ENCODE assay signal across 1 cellular context in the genomic region with DNA sequence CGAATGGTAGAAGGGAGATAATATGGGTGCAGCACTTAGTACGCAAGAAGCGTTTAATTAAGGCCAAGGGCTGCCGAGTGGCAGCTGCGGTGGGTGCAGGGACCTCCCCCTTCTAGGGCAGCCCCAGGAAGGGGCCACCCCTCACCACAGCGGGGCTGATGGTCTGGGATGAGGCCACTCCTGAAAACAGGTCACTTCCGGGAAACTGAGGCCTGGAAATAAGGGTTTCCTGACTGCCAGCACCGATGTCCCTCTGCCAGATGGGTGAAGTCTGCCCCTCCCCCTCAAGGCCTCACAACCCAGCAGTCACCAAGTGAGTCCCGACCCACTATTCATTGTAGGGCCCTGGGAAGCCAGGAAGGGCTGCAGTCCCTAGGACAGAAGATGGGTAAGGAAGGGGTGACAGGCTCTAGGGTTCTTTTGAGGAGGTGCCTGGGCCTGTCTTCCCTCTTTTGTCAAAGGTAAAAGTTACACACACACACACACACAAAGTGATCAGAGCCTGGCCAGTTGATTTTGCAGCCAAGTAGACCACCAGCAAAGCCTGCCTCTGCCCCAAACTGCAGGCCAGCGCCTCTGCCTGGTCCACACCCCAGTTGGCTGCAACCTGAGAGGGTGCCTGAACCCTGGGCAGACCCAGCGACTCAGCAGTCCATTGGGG.
TF ChIP-seq lines count a peak whose summit lies in the region.

No MANE protein-coding gene starts in this region.

TF ChIP-seq in WTC11, 78 proteins besides CTCF, POLR2A, EP300 and RAD21 (continued from another document and continues in another):
- TF ChIP-seq, protein P1, sequence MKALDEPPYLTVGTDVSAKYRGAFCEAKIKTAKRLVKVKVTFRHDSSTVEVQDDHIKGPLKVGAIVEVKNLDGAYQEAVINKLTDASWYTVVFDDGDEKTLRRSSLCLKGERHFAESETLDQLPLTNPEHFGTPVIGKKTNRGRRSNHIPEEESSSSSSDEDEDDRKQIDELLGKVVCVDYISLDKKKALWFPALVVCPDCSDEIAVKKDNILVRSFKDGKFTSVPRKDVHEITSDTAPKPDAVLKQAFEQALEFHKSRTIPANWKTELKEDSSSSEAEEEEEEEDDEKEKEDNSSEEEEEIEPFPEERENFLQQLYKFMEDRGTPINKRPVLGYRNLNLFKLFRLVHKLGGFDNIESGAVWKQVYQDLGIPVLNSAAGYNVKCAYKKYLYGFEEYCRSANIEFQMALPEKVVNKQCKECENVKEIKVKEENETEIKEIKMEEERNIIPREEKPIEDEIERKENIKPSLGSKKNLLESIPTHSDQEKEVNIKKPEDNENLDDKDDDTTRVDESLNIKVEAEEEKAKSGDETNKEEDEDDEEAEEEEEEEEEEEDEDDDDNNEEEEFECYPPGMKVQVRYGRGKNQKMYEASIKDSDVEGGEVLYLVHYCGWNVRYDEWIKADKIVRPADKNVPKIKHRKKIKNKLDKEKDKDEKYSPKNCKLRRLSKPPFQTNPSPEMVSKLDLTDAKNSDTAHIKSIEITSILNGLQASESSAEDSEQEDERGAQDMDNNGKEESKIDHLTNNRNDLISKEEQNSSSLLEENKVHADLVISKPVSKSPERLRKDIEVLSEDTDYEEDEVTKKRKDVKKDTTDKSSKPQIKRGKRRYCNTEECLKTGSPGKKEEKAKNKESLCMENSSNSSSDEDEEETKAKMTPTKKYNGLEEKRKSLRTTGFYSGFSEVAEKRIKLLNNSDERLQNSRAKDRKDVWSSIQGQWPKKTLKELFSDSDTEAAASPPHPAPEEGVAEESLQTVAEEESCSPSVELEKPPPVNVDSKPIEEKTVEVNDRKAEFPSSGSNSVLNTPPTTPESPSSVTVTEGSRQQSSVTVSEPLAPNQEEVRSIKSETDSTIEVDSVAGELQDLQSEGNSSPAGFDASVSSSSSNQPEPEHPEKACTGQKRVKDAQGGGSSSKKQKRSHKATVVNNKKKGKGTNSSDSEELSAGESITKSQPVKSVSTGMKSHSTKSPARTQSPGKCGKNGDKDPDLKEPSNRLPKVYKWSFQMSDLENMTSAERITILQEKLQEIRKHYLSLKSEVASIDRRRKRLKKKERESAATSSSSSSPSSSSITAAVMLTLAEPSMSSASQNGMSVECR (CRISPR knock-in tag; IDR thresholded peaks at IDR 0.05; ENCODE audit: borderline replicate concordance) = no peak
- TF ChIP-seq, protein P2, sequence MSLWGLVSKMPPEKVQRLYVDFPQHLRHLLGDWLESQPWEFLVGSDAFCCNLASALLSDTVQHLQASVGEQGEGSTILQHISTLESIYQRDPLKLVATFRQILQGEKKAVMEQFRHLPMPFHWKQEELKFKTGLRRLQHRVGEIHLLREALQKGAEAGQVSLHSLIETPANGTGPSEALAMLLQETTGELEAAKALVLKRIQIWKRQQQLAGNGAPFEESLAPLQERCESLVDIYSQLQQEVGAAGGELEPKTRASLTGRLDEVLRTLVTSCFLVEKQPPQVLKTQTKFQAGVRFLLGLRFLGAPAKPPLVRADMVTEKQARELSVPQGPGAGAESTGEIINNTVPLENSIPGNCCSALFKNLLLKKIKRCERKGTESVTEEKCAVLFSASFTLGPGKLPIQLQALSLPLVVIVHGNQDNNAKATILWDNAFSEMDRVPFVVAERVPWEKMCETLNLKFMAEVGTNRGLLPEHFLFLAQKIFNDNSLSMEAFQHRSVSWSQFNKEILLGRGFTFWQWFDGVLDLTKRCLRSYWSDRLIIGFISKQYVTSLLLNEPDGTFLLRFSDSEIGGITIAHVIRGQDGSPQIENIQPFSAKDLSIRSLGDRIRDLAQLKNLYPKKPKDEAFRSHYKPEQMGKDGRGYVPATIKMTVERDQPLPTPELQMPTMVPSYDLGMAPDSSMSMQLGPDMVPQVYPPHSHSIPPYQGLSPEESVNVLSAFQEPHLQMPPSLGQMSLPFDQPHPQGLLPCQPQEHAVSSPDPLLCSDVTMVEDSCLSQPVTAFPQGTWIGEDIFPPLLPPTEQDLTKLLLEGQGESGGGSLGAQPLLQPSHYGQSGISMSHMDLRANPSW (CRISPR knock-in tag; conservative IDR thresholded peaks at IDR 0.05; ENCODE audit: low read depth) = no peak
- TF ChIP-seq GRHL2 (CRISPR knock-in tag; IDR thresholded peaks at IDR 0.05; ENCODE audit: insufficient replicate concordance, severe bottlenecking) (no peak), ZNF416 (CRISPR knock-in tag; IDR thresholded peaks at IDR 0.05) (peak; percentile 46; the same call in 1 of the 2 replicates), NFE2L1 (CRISPR knock-in tag; IDR thresholded peaks at IDR 0.05) (no peak), NFYB (CRISPR knock-in tag; conservative IDR thresholded peaks at IDR 0.05; ENCODE audit: low read depth) (no peak), ESRRA (CRISPR knock-in tag; IDR thresholded peaks at IDR 0.05; ENCODE audit: borderline replicate concordance) (no peak), NR2C2 (CRISPR knock-in tag; IDR thresholded peaks at IDR 0.05) (no peak), NR1H2 (CRISPR knock-in tag; IDR thresholded peaks at IDR 0.05) (0 out of 2 replicates have a peak, but pooled peaks have one; percentile 60), TEAD1 (CRISPR knock-in tag; IDR thresholded peaks at IDR 0.05) (peak; percentile 44; the same call in 1 of the 2 replicates), ZNF423 (CRISPR knock-in tag; IDR thresholded peaks at IDR 0.05) (no peak), FOXK1 (CRISPR knock-in tag; IDR thresholded peaks at IDR 0.05) (no peak), GTF2I (CRISPR knock-in tag; conservative IDR thresholded peaks at IDR 0.05) (no peak), SOX15 (CRISPR knock-in tag; IDR thresholded peaks at IDR 0.05) (no peak), KAT7 (CRISPR knock-in tag; IDR thresholded peaks at IDR 0.05; ENCODE audit: borderline replicate concordance) (no peak), MXD4 (CRISPR knock-in tag; IDR thresholded peaks at IDR 0.05; ENCODE audit: borderline replicate concordance) (no peak), ETV6 (CRISPR knock-in tag; IDR thresholded peaks at IDR 0.05) (no peak), ZNF263 (CRISPR knock-in tag; IDR thresholded peaks at IDR 0.05; ENCODE audit: low read depth) (no peak), ZNF219 (CRISPR knock-in tag; IDR thresholded peaks at IDR 0.05; ENCODE audit: borderline replicate concordance) (no peak)
- TF ChIP-seq, protein P3, sequence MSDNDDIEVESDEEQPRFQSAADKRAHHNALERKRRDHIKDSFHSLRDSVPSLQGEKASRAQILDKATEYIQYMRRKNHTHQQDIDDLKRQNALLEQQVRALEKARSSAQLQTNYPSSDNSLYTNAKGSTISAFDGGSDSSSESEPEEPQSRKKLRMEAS (CRISPR knock-in tag; IDR thresholded peaks at IDR 0.05) = peak; percentile 62; the same call in 1 of the 2 replicates
- TF ChIP-seq, protein P4, sequence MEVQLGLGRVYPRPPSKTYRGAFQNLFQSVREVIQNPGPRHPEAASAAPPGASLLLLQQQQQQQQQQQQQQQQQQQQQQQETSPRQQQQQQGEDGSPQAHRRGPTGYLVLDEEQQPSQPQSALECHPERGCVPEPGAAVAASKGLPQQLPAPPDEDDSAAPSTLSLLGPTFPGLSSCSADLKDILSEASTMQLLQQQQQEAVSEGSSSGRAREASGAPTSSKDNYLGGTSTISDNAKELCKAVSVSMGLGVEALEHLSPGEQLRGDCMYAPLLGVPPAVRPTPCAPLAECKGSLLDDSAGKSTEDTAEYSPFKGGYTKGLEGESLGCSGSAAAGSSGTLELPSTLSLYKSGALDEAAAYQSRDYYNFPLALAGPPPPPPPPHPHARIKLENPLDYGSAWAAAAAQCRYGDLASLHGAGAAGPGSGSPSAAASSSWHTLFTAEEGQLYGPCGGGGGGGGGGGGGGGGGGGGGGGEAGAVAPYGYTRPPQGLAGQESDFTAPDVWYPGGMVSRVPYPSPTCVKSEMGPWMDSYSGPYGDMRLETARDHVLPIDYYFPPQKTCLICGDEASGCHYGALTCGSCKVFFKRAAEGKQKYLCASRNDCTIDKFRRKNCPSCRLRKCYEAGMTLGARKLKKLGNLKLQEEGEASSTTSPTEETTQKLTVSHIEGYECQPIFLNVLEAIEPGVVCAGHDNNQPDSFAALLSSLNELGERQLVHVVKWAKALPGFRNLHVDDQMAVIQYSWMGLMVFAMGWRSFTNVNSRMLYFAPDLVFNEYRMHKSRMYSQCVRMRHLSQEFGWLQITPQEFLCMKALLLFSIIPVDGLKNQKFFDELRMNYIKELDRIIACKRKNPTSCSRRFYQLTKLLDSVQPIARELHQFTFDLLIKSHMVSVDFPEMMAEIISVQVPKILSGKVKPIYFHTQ (CRISPR knock-in tag; IDR thresholded peaks at IDR 0.05) = no peak
- TF ChIP-seq, protein P5, sequence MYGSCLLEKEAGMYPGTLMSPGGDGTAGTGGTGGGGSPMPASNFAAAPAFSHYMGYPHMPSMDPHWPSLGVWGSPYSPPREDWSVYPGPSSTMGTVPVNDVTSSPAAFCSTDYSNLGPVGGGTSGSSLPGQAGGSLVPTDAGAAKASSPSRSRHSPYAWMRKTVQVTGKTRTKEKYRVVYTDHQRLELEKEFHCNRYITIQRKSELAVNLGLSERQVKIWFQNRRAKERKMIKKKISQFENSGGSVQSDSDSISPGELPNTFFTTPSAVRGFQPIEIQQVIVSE (CRISPR knock-in tag; IDR thresholded peaks at IDR 0.05; ENCODE audit: borderline replicate concordance) = no peak
- TF ChIP-seq, protein P6, sequence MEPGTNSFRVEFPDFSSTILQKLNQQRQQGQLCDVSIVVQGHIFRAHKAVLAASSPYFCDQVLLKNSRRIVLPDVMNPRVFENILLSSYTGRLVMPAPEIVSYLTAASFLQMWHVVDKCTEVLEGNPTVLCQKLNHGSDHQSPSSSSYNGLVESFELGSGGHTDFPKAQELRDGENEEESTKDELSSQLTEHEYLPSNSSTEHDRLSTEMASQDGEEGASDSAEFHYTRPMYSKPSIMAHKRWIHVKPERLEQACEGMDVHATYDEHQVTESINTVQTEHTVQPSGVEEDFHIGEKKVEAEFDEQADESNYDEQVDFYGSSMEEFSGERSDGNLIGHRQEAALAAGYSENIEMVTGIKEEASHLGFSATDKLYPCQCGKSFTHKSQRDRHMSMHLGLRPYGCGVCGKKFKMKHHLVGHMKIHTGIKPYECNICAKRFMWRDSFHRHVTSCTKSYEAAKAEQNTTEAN (CRISPR knock-in tag; IDR thresholded peaks at IDR 0.05) = no peak
- TF ChIP-seq, protein P7, sequence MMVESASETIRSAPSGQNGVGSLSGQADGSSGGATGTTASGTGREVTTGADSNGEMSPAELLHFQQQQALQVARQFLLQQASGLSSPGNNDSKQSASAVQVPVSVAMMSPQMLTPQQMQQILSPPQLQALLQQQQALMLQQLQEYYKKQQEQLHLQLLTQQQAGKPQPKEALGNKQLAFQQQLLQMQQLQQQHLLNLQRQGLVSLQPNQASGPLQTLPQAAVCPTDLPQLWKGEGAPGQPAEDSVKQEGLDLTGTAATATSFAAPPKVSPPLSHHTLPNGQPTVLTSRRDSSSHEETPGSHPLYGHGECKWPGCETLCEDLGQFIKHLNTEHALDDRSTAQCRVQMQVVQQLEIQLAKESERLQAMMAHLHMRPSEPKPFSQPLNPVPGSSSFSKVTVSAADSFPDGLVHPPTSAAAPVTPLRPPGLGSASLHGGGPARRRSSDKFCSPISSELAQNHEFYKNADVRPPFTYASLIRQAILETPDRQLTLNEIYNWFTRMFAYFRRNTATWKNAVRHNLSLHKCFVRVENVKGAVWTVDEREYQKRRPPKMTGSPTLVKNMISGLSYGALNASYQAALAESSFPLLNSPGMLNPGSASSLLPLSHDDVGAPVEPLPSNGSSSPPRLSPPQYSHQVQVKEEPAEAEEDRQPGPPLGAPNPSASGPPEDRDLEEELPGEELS (CRISPR knock-in tag; IDR thresholded peaks at IDR 0.05) = no peak
- TF ChIP-seq, protein P8, sequence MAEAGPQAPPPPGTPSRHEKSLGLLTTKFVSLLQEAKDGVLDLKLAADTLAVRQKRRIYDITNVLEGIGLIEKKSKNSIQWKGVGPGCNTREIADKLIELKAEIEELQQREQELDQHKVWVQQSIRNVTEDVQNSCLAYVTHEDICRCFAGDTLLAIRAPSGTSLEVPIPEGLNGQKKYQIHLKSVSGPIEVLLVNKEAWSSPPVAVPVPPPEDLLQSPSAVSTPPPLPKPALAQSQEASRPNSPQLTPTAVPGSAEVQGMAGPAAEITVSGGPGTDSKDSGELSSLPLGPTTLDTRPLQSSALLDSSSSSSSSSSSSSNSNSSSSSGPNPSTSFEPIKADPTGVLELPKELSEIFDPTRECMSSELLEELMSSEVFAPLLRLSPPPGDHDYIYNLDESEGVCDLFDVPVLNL (CRISPR knock-in tag; IDR thresholded peaks at IDR 0.05; ENCODE audit: borderline replicate concordance, low read depth) = no peak
- TF ChIP-seq, protein P9, sequence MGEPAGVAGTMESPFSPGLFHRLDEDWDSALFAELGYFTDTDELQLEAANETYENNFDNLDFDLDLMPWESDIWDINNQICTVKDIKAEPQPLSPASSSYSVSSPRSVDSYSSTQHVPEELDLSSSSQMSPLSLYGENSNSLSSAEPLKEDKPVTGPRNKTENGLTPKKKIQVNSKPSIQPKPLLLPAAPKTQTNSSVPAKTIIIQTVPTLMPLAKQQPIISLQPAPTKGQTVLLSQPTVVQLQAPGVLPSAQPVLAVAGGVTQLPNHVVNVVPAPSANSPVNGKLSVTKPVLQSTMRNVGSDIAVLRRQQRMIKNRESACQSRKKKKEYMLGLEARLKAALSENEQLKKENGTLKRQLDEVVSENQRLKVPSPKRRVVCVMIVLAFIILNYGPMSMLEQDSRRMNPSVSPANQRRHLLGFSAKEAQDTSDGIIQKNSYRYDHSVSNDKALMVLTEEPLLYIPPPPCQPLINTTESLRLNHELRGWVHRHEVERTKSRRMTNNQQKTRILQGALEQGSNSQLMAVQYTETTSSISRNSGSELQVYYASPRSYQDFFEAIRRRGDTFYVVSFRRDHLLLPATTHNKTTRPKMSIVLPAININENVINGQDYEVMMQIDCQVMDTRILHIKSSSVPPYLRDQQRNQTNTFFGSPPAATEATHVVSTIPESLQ (CRISPR knock-in tag; IDR thresholded peaks at IDR 0.05) = no peak
- TF ChIP-seq, protein P10, sequence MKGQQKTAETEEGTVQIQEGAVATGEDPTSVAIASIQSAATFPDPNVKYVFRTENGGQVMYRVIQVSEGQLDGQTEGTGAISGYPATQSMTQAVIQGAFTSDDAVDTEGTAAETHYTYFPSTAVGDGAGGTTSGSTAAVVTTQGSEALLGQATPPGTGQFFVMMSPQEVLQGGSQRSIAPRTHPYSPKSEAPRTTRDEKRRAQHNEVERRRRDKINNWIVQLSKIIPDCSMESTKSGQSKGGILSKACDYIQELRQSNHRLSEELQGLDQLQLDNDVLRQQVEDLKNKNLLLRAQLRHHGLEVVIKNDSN (CRISPR knock-in tag; IDR thresholded peaks at IDR 0.05) = 0 out of 2 replicates have a peak, but pooled peaks have one; percentile 13
